Comparison of ENCODE assay signal across 1 cellular context in the genomic region with DNA sequence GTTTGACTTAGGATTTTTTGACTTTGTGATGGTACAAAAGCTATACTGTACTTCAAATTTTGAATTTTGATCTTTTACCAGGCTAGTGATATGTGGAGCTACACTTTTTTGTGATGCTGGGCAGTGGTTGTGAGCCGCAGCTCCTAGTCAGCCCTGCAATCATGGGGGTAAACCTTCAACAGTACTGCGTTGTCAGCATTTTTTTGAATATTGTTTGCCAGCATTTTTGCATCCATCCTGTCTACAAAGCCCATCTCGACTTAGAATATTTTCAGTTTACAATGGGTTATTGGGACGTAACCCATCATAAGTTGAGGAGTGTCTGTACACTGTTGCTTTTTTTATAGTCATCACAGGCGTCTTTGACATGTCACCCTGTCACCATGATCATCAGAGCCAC.
TF ChIP-seq lines count a peak whose summit lies in the region.

No MANE protein-coding gene starts in this region.

TF ChIP-seq in K562, 482 proteins besides CTCF, POLR2A, EP300 and RAD21 (continued from another document):
- TF ChIP-seq, protein P1, sequence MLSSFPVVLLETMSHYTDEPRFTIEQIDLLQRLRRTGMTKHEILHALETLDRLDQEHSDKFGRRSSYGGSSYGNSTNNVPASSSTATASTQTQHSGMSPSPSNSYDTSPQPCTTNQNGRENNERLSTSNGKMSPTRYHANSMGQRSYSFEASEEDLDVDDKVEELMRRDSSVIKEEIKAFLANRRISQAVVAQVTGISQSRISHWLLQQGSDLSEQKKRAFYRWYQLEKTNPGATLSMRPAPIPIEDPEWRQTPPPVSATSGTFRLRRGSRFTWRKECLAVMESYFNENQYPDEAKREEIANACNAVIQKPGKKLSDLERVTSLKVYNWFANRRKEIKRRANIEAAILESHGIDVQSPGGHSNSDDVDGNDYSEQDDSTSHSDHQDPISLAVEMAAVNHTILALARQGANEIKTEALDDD (IDR thresholded peaks at IDR 0.05), result no peak
- TF ChIP-seq MAFG (tag; conservative IDR thresholded peaks at IDR 0.05), result peak; percentile 64
- no peak for TF ChIP-seq MEF2D (tag; conservative IDR thresholded peaks at IDR 0.05; ENCODE audit: low read depth)
- no peak for TF ChIP-seq ZBTB1 (CRISPR knock-in tag; IDR thresholded peaks at IDR 0.05; ENCODE audit: borderline replicate concordance, low read depth)
- TF ChIP-seq, protein P2, sequence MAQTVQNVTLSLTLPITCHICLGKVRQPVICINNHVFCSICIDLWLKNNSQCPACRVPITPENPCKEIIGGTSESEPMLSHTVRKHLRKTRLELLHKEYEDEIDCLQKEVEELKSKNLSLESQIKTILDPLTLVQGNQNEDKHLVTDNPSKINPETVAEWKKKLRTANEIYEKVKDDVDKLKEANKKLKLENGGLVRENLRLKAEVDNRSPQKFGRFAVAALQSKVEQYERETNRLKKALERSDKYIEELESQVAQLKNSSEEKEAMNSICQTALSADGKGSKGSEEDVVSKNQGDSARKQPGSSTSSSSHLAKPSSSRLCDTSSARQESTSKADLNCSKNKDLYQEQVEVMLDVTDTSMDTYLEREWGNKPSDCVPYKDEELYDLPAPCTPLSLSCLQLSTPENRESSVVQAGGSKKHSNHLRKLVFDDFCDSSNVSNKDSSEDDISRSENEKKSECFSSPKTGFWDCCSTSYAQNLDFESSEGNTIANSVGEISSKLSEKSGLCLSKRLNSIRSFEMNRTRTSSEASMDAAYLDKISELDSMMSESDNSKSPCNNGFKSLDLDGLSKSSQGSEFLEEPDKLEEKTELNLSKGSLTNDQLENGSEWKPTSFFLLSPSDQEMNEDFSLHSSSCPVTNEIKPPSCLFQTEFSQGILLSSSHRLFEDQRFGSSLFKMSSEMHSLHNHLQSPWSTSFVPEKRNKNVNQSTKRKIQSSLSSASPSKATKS (CRISPR knock-in tag; IDR thresholded peaks at IDR 0.05), result no peak
- TF ChIP-seq MAFK (IDR thresholded peaks at IDR 0.05; ENCODE audit: low read length), result peak; percentile 85
- TF ChIP-seq MAFF (IDR thresholded peaks at IDR 0.05; ENCODE audit: low read length), result peak; percentile 81
- peak; percentile 68 for TF ChIP-seq C11orf30 (IDR thresholded peaks at IDR 0.05; ENCODE audit: low read depth)
- TF ChIP-seq CHD4 (IDR thresholded peaks at IDR 0.05; ENCODE audit: insufficient read depth, insufficient replicate concordance, low read depth, low read length, poor library complexity, severe bottlenecking), result no peak
- TF ChIP-seq TOE1 (IDR thresholded peaks at IDR 0.05; ENCODE audit: borderline replicate concordance), result no peak
- TF ChIP-seq TOE1 (CRISPR knock-in tag; IDR thresholded peaks at IDR 0.05; ENCODE audit: borderline replicate concordance, low read depth), result no peak
- TF ChIP-seq, protein P3, sequence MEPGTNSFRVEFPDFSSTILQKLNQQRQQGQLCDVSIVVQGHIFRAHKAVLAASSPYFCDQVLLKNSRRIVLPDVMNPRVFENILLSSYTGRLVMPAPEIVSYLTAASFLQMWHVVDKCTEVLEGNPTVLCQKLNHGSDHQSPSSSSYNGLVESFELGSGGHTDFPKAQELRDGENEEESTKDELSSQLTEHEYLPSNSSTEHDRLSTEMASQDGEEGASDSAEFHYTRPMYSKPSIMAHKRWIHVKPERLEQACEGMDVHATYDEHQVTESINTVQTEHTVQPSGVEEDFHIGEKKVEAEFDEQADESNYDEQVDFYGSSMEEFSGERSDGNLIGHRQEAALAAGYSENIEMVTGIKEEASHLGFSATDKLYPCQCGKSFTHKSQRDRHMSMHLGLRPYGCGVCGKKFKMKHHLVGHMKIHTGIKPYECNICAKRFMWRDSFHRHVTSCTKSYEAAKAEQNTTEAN (CRISPR knock-in tag; IDR thresholded peaks at IDR 0.05), result no peak
- no peak for TF ChIP-seq NFATC3 (IDR thresholded peaks at IDR 0.05)
- no peak for TF ChIP-seq TCF7L2 (IDR thresholded peaks at IDR 0.05; ENCODE audit: low read depth, low read length)
- peak; percentile 85 for TF ChIP-seq ZNF316 (IDR thresholded peaks at IDR 0.05)
- no peak for TF ChIP-seq ZNF282 (CRISPR knock-in tag; IDR thresholded peaks at IDR 0.05)
- TF ChIP-seq, protein P4, sequence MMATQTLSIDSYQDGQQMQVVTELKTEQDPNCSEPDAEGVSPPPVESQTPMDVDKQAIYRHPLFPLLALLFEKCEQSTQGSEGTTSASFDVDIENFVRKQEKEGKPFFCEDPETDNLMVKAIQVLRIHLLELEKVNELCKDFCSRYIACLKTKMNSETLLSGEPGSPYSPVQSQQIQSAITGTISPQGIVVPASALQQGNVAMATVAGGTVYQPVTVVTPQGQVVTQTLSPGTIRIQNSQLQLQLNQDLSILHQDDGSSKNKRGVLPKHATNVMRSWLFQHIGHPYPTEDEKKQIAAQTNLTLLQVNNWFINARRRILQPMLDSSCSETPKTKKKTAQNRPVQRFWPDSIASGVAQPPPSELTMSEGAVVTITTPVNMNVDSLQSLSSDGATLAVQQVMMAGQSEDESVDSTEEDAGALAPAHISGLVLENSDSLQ (IDR thresholded peaks at IDR 0.05), result no peak
- TF ChIP-seq HMG20B (CRISPR knock-in tag; IDR thresholded peaks at IDR 0.05), result no peak
- TF ChIP-seq, protein P5, sequence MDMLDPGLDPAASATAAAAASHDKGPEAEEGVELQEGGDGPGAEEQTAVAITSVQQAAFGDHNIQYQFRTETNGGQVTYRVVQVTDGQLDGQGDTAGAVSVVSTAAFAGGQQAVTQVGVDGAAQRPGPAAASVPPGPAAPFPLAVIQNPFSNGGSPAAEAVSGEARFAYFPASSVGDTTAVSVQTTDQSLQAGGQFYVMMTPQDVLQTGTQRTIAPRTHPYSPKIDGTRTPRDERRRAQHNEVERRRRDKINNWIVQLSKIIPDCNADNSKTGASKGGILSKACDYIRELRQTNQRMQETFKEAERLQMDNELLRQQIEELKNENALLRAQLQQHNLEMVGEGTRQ (CRISPR knock-in tag; IDR thresholded peaks at IDR 0.05), result no peak
- TF ChIP-seq KAT7 (CRISPR knock-in tag; IDR thresholded peaks at IDR 0.05; ENCODE audit: borderline replicate concordance), result no peak
- TF ChIP-seq, protein P6, sequence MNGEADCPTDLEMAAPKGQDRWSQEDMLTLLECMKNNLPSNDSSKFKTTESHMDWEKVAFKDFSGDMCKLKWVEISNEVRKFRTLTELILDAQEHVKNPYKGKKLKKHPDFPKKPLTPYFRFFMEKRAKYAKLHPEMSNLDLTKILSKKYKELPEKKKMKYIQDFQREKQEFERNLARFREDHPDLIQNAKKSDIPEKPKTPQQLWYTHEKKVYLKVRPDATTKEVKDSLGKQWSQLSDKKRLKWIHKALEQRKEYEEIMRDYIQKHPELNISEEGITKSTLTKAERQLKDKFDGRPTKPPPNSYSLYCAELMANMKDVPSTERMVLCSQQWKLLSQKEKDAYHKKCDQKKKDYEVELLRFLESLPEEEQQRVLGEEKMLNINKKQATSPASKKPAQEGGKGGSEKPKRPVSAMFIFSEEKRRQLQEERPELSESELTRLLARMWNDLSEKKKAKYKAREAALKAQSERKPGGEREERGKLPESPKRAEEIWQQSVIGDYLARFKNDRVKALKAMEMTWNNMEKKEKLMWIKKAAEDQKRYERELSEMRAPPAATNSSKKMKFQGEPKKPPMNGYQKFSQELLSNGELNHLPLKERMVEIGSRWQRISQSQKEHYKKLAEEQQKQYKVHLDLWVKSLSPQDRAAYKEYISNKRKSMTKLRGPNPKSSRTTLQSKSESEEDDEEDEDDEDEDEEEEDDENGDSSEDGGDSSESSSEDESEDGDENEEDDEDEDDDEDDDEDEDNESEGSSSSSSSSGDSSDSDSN (IDR thresholded peaks at IDR 0.05; ENCODE audit: borderline replicate concordance in 1 of 2, low read depth in 2 of 2, low read length in 2 of 2), result no peak
- no peak for TF ChIP-seq ZNF695 (CRISPR knock-in tag; IDR thresholded peaks at IDR 0.05)
- no peak for TF ChIP-seq SMAD3 (CRISPR knock-in tag; conservative IDR thresholded peaks at IDR 0.05)
- TF ChIP-seq, protein P7, sequence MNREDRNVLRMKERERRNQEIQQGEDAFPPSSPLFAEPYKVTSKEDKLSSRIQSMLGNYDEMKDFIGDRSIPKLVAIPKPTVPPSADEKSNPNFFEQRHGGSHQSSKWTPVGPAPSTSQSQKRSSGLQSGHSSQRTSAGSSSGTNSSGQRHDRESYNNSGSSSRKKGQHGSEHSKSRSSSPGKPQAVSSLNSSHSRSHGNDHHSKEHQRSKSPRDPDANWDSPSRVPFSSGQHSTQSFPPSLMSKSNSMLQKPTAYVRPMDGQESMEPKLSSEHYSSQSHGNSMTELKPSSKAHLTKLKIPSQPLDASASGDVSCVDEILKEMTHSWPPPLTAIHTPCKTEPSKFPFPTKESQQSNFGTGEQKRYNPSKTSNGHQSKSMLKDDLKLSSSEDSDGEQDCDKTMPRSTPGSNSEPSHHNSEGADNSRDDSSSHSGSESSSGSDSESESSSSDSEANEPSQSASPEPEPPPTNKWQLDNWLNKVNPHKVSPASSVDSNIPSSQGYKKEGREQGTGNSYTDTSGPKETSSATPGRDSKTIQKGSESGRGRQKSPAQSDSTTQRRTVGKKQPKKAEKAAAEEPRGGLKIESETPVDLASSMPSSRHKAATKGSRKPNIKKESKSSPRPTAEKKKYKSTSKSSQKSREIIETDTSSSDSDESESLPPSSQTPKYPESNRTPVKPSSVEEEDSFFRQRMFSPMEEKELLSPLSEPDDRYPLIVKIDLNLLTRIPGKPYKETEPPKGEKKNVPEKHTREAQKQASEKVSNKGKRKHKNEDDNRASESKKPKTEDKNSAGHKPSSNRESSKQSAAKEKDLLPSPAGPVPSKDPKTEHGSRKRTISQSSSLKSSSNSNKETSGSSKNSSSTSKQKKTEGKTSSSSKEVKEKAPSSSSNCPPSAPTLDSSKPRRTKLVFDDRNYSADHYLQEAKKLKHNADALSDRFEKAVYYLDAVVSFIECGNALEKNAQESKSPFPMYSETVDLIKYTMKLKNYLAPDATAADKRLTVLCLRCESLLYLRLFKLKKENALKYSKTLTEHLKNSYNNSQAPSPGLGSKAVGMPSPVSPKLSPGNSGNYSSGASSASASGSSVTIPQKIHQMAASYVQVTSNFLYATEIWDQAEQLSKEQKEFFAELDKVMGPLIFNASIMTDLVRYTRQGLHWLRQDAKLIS (CRISPR knock-in tag; IDR thresholded peaks at IDR 0.05), result no peak
- TF ChIP-seq, protein P8, sequence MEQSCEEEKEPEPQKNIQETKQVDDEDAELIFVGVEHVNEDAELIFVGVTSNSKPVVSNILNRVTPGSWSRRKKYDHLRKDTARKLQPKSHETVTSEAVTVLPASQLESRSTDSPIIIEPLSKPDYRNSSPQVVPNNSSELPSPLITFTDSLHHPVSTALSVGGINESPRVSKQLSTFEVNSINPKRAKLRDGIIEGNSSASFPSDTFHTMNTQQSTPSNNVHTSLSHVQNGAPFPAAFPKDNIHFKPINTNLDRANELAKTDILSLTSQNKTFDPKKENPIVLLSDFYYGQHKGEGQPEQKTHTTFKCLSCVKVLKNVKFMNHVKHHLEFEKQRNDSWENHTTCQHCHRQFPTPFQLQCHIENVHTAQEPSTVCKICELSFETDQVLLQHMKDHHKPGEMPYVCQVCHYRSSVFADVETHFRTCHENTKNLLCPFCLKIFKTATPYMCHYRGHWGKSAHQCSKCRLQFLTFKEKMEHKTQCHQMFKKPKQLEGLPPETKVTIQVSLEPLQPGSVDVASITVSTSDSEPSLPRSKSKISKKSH (CRISPR knock-in tag; IDR thresholded peaks at IDR 0.05), result no peak
TF ChIP-seq in K562: peak in this region for 5.
